In the genomic region with DNA sequence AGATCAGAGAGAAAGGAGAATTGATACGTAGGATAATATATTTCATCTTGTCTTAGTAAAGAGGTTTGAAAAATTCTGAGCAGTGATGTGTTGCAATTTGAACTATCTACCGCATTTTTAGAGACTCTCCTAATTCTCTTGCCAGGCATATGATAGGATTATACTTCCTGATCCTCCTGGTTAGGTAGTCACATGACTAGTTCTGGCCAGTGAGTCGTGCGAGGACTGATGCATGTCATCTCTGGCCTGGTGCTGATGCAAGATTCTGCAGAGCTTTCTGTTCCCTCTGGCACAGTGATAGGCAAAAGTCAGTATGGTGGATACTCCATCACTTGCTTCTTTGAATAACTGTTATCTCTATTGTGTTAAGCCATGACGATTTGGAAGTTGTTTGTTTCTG, we compare ENCODE assay signal across 16 cellular contexts.
DNase-seq lines count a peak whose midpoint lies in the region; ATAC-seq, FAIRE-seq and TF ChIP-seq lines count a peak whose summit lies in the region.
"Had no signal": no experiment of that assay in that cellular context is flagged by ENCODE, and none has a peak within 500 bp of the region (broad histone marks: within the 10 kb centered on the region; RNA-seq: fewer than 3 reads in every experiment).

No MANE protein-coding gene starts in this region.

- TF ChIP-seq EP300 in K562 (IDR thresholded peaks at IDR 0.05; ENCODE audit: low read length), result no peak

- H3K4me2 ChIP-seq in K562 (ENCODE audit: insufficient read depth, low read length), result no peak overlapping the region

- DNase-seq in EL (peak; percentile 6), HT1080 (ENCODE audit: low read depth) (peak; percentile 7), K562 (ENCODE audit: extremely low read depth in 1 of 4, low spot score in 3 of 4) (no peak), kidney tubule cell (ENCODE audit: low spot score) (peak; percentile 19)
- DNase-seq: CD4-positive, alpha-beta T cell; DMS79; H9; NCI-H1436; NCI-H2029; NCI-H2171 treated with DMSO at 0.1 percent for 48 hours; NCI-H446 treated with DMSO at 0.1 percent for 48 hours; NCI-H748 treated with DMSO at 0.1 percent for 48 hours had no signal

- no peaks in the 10 kb centered on the region for H3K4me1 ChIP-seq in K562 (replicated peaks in 1 of 2; ENCODE audit: control insufficient read depth in 2 of 2, insufficient read depth in 2 of 2, low read length in 2 of 2)

- no peak overlapping the region for H2AFZ ChIP-seq in K562 (ENCODE audit: low read depth, low read length)

- FAIRE-seq in K562 (lab: Jason Lieb, UNC), result no peak

- no peaks in the 10 kb centered on the region for H3K9me3 ChIP-seq in K562 (replicated peaks; ENCODE audit: control insufficient read depth, insufficient read depth, low read depth, low read length)

- CTCF ChIA-PET in K562 (lab: Yijun Ruan, JAX; ENCODE audit: low intra/inter-chr PET ratio), result no interaction called here

- intact Hi-C loops in K562 (cut with micrococcal nuclease), result no loop called here

- ATAC-seq in K562 (no peak), HG03521 (IDR thresholded peaks at IDR 0.05; ENCODE audit: unreplicated experiment) (no peak), HG03469 (IDR thresholded peaks at IDR 0.05; ENCODE audit: unreplicated experiment) (no peak), GM21390 (IDR thresholded peaks at IDR 0.05; ENCODE audit: unreplicated experiment) (no peak)

- in situ Hi-C loops in K562 (cut with MboI), result no loop called here

- no peaks in the 10 kb centered on the region for H3K9me1 ChIP-seq in K562 (ENCODE audit: control insufficient read depth, insufficient read depth, low read length)

- no peaks in the 10 kb centered on the region for H3K79me2 ChIP-seq in K562 (ENCODE audit: control insufficient read depth, insufficient read depth, low read length)

- TF ChIP-seq CTCF in K562 (IDR thresholded peaks at IDR 0.05 in 2 of 3, conservative IDR thresholded peaks at IDR 0.05 in 1 of 3; ENCODE audit: insufficient read depth in 2 of 3, low read depth in 1 of 3, low read length in 3 of 3), result no peak

- no peaks in the 10 kb centered on the region for H3K36me3 ChIP-seq in K562 (ENCODE audit: control insufficient read depth, insufficient read depth, low read length)

- BruUV-seq in K562 (replicated peaks; lab: Mats Ljungman, UMichigan), result no TSS peak

- no peak overlapping the region for H3K4me3 ChIP-seq in K562

- no peaks in the 10 kb centered on the region for H4K20me1 ChIP-seq in K562 (replicated peaks; ENCODE audit: control insufficient read depth, insufficient read depth, low read length)

- POLR2A ChIA-PET in K562 (lab: Yijun Ruan, JAX), result no interaction called here

- 0% methylated on average over 5 of the region's 5 CpGs for WGBS in K562 (ENCODE audit: insufficient coverage, low coverage, missing lambda C conversion rate)

- H3K27me3 ChIP-seq in K562 (ENCODE audit: control insufficient read depth in 2 of 2, insufficient read depth in 2 of 2, low read length in 2 of 2), result no peaks in the 10 kb centered on the region

- H3K27ac ChIP-seq in K562 (ENCODE audit: extremely low read depth, low read depth, low read length), result no peak overlapping the region
- H3K27ac ChIP-seq: HL-60 had no signal

- H3K9ac ChIP-seq in K562 (ENCODE audit: insufficient read depth in 1 of 2, low read depth in 2 of 2, low read length in 2 of 2), result no peak overlapping the region

- no peak for TF ChIP-seq POLR2A in K562 (conservative IDR thresholded peaks at IDR 0.05)

- TF ChIP-seq RAD21 in K562 (CRISPR knock-in tag; conservative IDR thresholded peaks at IDR 0.05 in 1 of 2, IDR thresholded peaks at IDR 0.05 in 1 of 2), result no peak

TF ChIP-seq in K562, 482 proteins besides CTCF, POLR2A, EP300 and RAD21:
- TF ChIP-seq STAT6 (CRISPR knock-in tag; IDR thresholded peaks at IDR 0.05) (no peak), RAD51 (IDR thresholded peaks at IDR 0.05; ENCODE audit: borderline replicate concordance, low read depth) (no peak)
- TF ChIP-seq, protein P1, sequence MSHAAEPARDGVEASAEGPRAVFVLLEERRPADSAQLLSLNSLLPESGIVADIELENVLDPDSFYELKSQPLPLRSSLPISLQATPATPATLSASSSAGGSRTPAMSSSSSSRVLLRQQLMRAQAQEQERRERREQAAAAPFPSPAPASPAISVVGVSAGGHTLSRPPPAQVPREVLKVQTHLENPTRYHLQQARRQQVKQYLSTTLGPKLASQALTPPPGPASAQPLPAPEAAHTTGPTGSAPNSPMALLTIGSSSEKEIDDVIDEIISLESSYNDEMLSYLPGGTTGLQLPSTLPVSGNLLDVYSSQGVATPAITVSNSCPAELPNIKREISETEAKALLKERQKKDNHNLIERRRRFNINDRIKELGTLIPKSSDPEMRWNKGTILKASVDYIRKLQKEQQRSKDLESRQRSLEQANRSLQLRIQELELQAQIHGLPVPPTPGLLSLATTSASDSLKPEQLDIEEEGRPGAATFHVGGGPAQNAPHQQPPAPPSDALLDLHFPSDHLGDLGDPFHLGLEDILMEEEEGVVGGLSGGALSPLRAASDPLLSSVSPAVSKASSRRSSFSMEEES (CRISPR knock-in tag; IDR thresholded peaks at IDR 0.05), result peak; percentile 53

Comparison
In these comparisons a context has a peak if more than half of its experiments do, and no peak if none do; other contexts are left out.
1. DNase-seq: peak in EL (single experiment), HT1080 (single experiment) and kidney tubule cell (single experiment); none in K562 (0 of 4).